10 cellular contexts compared by ENCODE assay signal in genomic region chr9:114929166-114929565, GRCh38. TPM values are rescaled to one million over a fixed set of nuclear protein-coding genes. Genes with fewer than 3 reads are reported as not detected.
DNase-seq lines count a peak whose midpoint lies in the region; ATAC-seq and TF ChIP-seq lines count a peak whose summit lies in the region.
"Had no signal": no experiment of that assay in that cellular context is flagged by ENCODE, and none has a peak within 500 bp of the region (broad histone marks: within the 10 kb centered on the region; RNA-seq: fewer than 3 reads in every experiment).

No MANE protein-coding gene starts in this region.

- no peak overlapping the region for H3K4me3 ChIP-seq in BLaER1
- H3K4me3 ChIP-seq in mucosa of rectum (ENCODE audit: low read length in 2 of 2) = peak overlapping the region in 1 of 2 donors; percentile 66

- no peak for ATAC-seq in GM18858 (IDR thresholded peaks at IDR 0.05; ENCODE audit: unreplicated experiment)

- no peak overlapping the region for H3K27ac ChIP-seq in BLaER1
- H3K27ac ChIP-seq in mucosa of rectum (ENCODE audit: low read depth in 2 of 2, low read length in 2 of 2) = peak overlapping the region; percentile 61 to 64

- intact Hi-C loops in activated T-helper 1 cell treated with anti-CD3 and anti-CD28 coated beads, Interleukin-12 subunit alpha, Interleukin-12 subunit beta, Interleukin-2, Interleukin-4 antibody, amounts not matched to agents 30 ng/mL and 10 ng/mL and 1 ng/mL, durations not matched to agents 14 hours and 24 hours and 36 hours (cut with micrococcal nuclease) = loop anchor here (1.0 kb wide), 1 partner anchor 190 kb away; no protein-coding TSS in a partner anchor

- H3K27me3 Mint-ChIP-seq in activated T-helper 1 cell treated with anti-CD3 and anti-CD28 coated beads, Interleukin-12 subunit alpha, Interleukin-12 subunit beta, Interleukin-2, Interleukin-4 antibody, amounts not matched to agents 30 ng/mL and 10 ng/mL and 1 ng/mL, durations not matched to agents 14 hours and 24 hours and 36 hours (ENCODE audit: insufficient read depth) = no peaks in the 10 kb centered on the region
- peaks cover 42% of the 10 kb centered on the region for H3K27me3 Mint-ChIP-seq in type B pancreatic cell

- peak; percentile 49 for DNase-seq in KG1 (lab: John Stamatoyannopoulos, UW)
- DNase-seq in activated T-helper 1 cell treated with anti-CD3 and anti-CD28 coated beads, Interleukin-12 subunit alpha, Interleukin-12 subunit beta, Interleukin-2, Interleukin-4 antibody, amounts not matched to agents 30 ng/mL and 10 ng/mL and 1 ng/mL, durations not matched to agents 14 hours and 24 hours and 36 hours (ENCODE audit: low spot score) = no peak
- DNase-seq in NCI-H1092 treated with DMSO at 0.1 percent for 48 hours (lab: John Stamatoyannopoulos, UW) = no peak
- no peak for DNase-seq in type B pancreatic cell (ENCODE audit: extremely low spot score, unreplicated experiment)
- DNase-seq in activated CD4-positive, alpha-beta T cell treated with anti-CD3 and anti-CD28 coated beads, Interleukin-2, amount 50 U/mL, for 48 hours = no peak
- DNase-seq: Calu3 had no signal

- peaks cover 10% of the 10 kb centered on the region for H3K27me3 ChIP-seq in BLaER1
- peaks cover 0 to 4% of the 10 kb centered on the region in 2 donors for H3K27me3 ChIP-seq in mucosa of rectum (ENCODE audit: control insufficient read depth in 2 of 2, insufficient read depth in 2 of 2, low read length in 2 of 2)

- H3K4me3 Mint-ChIP-seq in activated T-helper 1 cell treated with anti-CD3 and anti-CD28 coated beads, Interleukin-12 subunit alpha, Interleukin-12 subunit beta, Interleukin-2, Interleukin-4 antibody, amounts not matched to agents 30 ng/mL and 10 ng/mL and 1 ng/mL, durations not matched to agents 14 hours and 24 hours and 36 hours = peak overlapping the region; percentile 95
- no peak overlapping the region for H3K4me3 Mint-ChIP-seq in type B pancreatic cell
- H3K4me3 Mint-ChIP-seq: nephron had no signal

- no peak overlapping the region for H3K9ac ChIP-seq in BLaER1
- H3K9ac ChIP-seq in mucosa of rectum (ENCODE audit: low read depth in 1 of 2, low read length in 2 of 2) = peak overlapping the region in 1 of 2 donors; percentile 29

- no peaks in the 10 kb centered on the region for H3K9me3 Mint-ChIP-seq in activated T-helper 1 cell treated with anti-CD3 and anti-CD28 coated beads, Interleukin-12 subunit alpha, Interleukin-12 subunit beta, Interleukin-2, Interleukin-4 antibody, amounts not matched to agents 30 ng/mL and 10 ng/mL and 1 ng/mL, durations not matched to agents 14 hours and 24 hours and 36 hours
- H3K9me3 Mint-ChIP-seq in type B pancreatic cell = no peaks in the 10 kb centered on the region
- H3K9me3 Mint-ChIP-seq: nephron had no signal

- H4K20me1 ChIP-seq in BLaER1 = no peaks in the 10 kb centered on the region

- H3K9me3 ChIP-seq in BLaER1 (no peaks in the 10 kb centered on the region), mucosa of rectum (ENCODE audit: control insufficient read depth in 2 of 2, low read length in 2 of 2) (no peaks in the 10 kb centered on the region)

- H3K4me1 Mint-ChIP-seq in activated T-helper 1 cell treated with anti-CD3 and anti-CD28 coated beads, Interleukin-12 subunit alpha, Interleukin-12 subunit beta, Interleukin-2, Interleukin-4 antibody, amounts not matched to agents 30 ng/mL and 10 ng/mL and 1 ng/mL, durations not matched to agents 14 hours and 24 hours and 36 hours (ENCODE audit: low read depth) = peaks cover 73% of the 10 kb centered on the region
- no peaks in the 10 kb centered on the region for H3K4me1 Mint-ChIP-seq in type B pancreatic cell (ENCODE audit: unreplicated experiment)
- H3K4me1 Mint-ChIP-seq: nephron had no signal

- no peaks in the 10 kb centered on the region for H3K36me3 ChIP-seq in BLaER1
- H3K36me3 ChIP-seq in mucosa of rectum (ENCODE audit: control insufficient read depth in 2 of 2, insufficient read depth in 2 of 2, low read length in 2 of 2) = no peaks in the 10 kb centered on the region

- H3K4me2 ChIP-seq in BLaER1 = peak overlapping the region; percentile 29; the same call in 1 of the 2 replicates

- H3K4me1 ChIP-seq in BLaER1 (peaks cover 18% of the 10 kb centered on the region), mucosa of rectum (ENCODE audit: control insufficient read depth in 2 of 2, insufficient read depth in 2 of 2, low read length in 2 of 2) (peaks cover 0 to 5% of the 10 kb centered on the region in 2 donors)

- no peak for TF ChIP-seq CTCF in type B pancreatic cell (conservative IDR thresholded peaks at IDR 0.05)

- peaks cover 46% of the 10 kb centered on the region for H3K36me3 Mint-ChIP-seq in activated T-helper 1 cell treated with anti-CD3 and anti-CD28 coated beads, Interleukin-12 subunit alpha, Interleukin-12 subunit beta, Interleukin-2, Interleukin-4 antibody, amounts not matched to agents 30 ng/mL and 10 ng/mL and 1 ng/mL, durations not matched to agents 14 hours and 24 hours and 36 hours (ENCODE audit: low read depth)
- H3K36me3 Mint-ChIP-seq in type B pancreatic cell = no peaks in the 10 kb centered on the region

- H3K27ac Mint-ChIP-seq in activated T-helper 1 cell treated with anti-CD3 and anti-CD28 coated beads, Interleukin-12 subunit alpha, Interleukin-12 subunit beta, Interleukin-2, Interleukin-4 antibody, amounts not matched to agents 30 ng/mL and 10 ng/mL and 1 ng/mL, durations not matched to agents 14 hours and 24 hours and 36 hours = peak overlapping the region; percentile 96
- no peak overlapping the region for H3K27ac Mint-ChIP-seq in type B pancreatic cell
- H3K27ac Mint-ChIP-seq: nephron had no signal

RNA-seq across cellular contexts. Expression of gene TNFSF8, which starts 1.2 kb away (rescaled TPM):
- total RNA-seq in activated T-helper 1 cell treated with anti-CD3 and anti-CD28 coated beads, Interleukin-12 subunit alpha, Interleukin-12 subunit beta, Interleukin-2, Interleukin-4 antibody, amounts not matched to agents 30 ng/mL and 10 ng/mL and 1 ng/mL, durations not matched to agents 14 hours and 24 hours and 36 hours = 200 and 207 TPM in 2 replicates
- 0.19 and 0.43 TPM in 2 replicates for total RNA-seq in type B pancreatic cell (ENCODE audit: low replicate concordance)
- total RNA-seq: Calu3 had no signal

Comparison
In these comparisons a context has a peak if more than half of its experiments do, and no peak if none do; other contexts are left out.
1. RNA of gene TNFSF8, which starts 1.2 kb away (total RNA-seq): 200 to 207 TPM in activated T-helper 1 cell treated with anti-CD3 and anti-CD28 coated beads, Interleukin-12 subunit alpha, Interleukin-12 subunit beta, Interleukin-2, Interleukin-4 antibody, amounts not matched to agents 30 ng/mL and 10 ng/mL and 1 ng/mL, durations not matched to agents 14 hours and 24 hours and 36 hours; 0.19 to 0.43 TPM in type B pancreatic cell; every median in the first group is over 100 times any median in the second.